ENCODE assay signal across 27 cellular contexts in genomic region chr1:79507770-79508169, GRCh38.
"Had no signal": no experiment of that assay in that cellular context is flagged by ENCODE, and none has a peak within 500 bp of the region (broad histone marks: within the 10 kb centered on the region; RNA-seq: fewer than 3 reads in every experiment).

No MANE protein-coding gene starts in this region.

- H3K36me3 ChIP-seq: adrenal gland, ascending aorta, brain microvascular endothelial cell, heart left ventricle, left lung, thoracic aorta, uterus had no signal

- DNase-seq: activated B cell treated with CpG ODN at 0.5 μM for 24 hours; activated CD4-positive, alpha-beta T cell treated with anti-CD3 and anti-CD28 coated beads, Interleukin-2, amount 50 U/mL, for 1 hour; activated CD8-positive, alpha-beta T cell treated with anti-CD3 and anti-CD28 coated beads for 36 hours; activated effector memory CD4-positive, alpha-beta T cell treated with anti-CD3 and anti-CD28 coated beads, Interleukin-2, amount 50 U/mL, for 16 hours; activated naive CD4-positive, alpha-beta T cell treated with anti-CD3 and anti-CD28 coated beads for 36 hours; activated naive CD8-positive, alpha-beta T cell treated with anti-CD3 and anti-CD28 coated beads for 36 hours; activated T-cell treated with anti-CD3 and anti-CD28 coated beads, Interleukin-2, amount 50 U/mL, for 48 hours; adrenal gland; brain microvascular endothelial cell; cortex of kidney; foreskin keratinocyte; heart left ventricle; kidney glomerular epithelial cell; mesendoderm; posterior cingulate gyrus; stimulated activated CD4-positive, alpha-beta T cell treated with anti-CD3 and anti-CD28 coated beads, Interleukin-4, amount 100 ng/mL, for 24 hours; T-helper 1 cell; uterus had no signal

- H3K27me3 ChIP-seq: adrenal gland, ascending aorta, brain microvascular endothelial cell, foreskin keratinocyte, heart left ventricle, left lung, uterus had no signal

- ATAC-seq: activated CD8-positive, alpha-beta T cell treated with anti-CD3 and anti-CD28 coated beads for 36 hours; esophagus mucosa; foreskin keratinocyte; heart left ventricle; left lung; natural killer cell treated with Interleukin-12 subunit alpha and Interleukin-12 subunit beta and Interleukin-15 and Interleukin-18, amount 100 ng/mL, for 72 hours; sciatic nerve; stimulated activated effector memory CD8-positive, alpha-beta T cell treated with anti-CD3 and anti-CD28 coated beads, Interleukin-12 subunit alpha, Interleukin-12 subunit beta, amount 100 ng/mL, for 72 hours had no signal

- H3K27ac ChIP-seq: adrenal gland, ascending aorta, brain microvascular endothelial cell, foreskin keratinocyte, heart left ventricle, left lung, skin epidermis, thoracic aorta, uterus had no signal

- H3K9me3 ChIP-seq: adrenal gland, ascending aorta, heart left ventricle, left lung, thoracic aorta, uterus had no signal

- H3K4me3 ChIP-seq: adrenal gland, ascending aorta, heart left ventricle, left lung, lung, skin epidermis, thoracic aorta, uterus had no signal

- H3K4me1 ChIP-seq: adrenal gland, ascending aorta, foreskin keratinocyte, heart left ventricle, left lung, uterus had no signal
